In genomic region chr3:48685603-48686511, GRCh38 we compare ENCODE assay signal across 8 cellular contexts. TPM values are rescaled to one million over a fixed set of nuclear protein-coding genes. Genes with fewer than 3 reads are reported as not detected.
A peak's percentile ranks its signal among the peaks of the same experiment; 100 is the strongest.
DNase-seq lines count a peak whose midpoint lies in the region; ATAC-seq and TF ChIP-seq lines count a peak whose summit lies in the region.

TSS of gene NCKIPSD (minus strand) at chr3:48685915. CDS start at chr3:48685807, 108 bp downstream.

- H4K20me1 ChIP-seq in OCI-LY1 (ENCODE audit: insufficient read depth, low read length), result no peaks in the 10 kb centered on the region

- no peaks in the 10 kb centered on the region for H3K9me2 ChIP-seq in OCI-LY1 (ENCODE audit: low read depth, low read length)

- H3K27me3 Mint-ChIP-seq in Caco-2 (ENCODE audit: insufficient read depth, unreplicated experiment), result no peaks in the 10 kb centered on the region
- H3K27me3 Mint-ChIP-seq in endothelial cell (ENCODE audit: unreplicated experiment), result peaks cover 12% of the 10 kb centered on the region

- peak within 1 kb of the TSS; percentile 99 for H3K4me2 ChIP-seq in OCI-LY1 (ENCODE audit: low read length)

- peaks cover 10% of the 10 kb centered on the region; the same call in 1 of the 2 replicates for H3F3A ChIP-seq in OCI-LY1 (ENCODE audit: insufficient read depth, low read length)

- TF ChIP-seq CTCF in Caco-2 (IDR thresholded peaks at IDR 0.05; ENCODE audit: insufficient read depth in 1 of 2, low read depth in 1 of 2, low read length in 1 of 2, severe bottlenecking in 1 of 2, unreplicated experiment in 1 of 2) (peak; percentile 58 to 88), OCI-LY1 (IDR thresholded peaks at IDR 0.05; ENCODE audit: low read length) (peak; percentile 64), endothelial cell (IDR thresholded peaks at IDR 0.05; ENCODE audit: unreplicated experiment) (peak; percentile 96)

- no peak within 1 kb of the TSS for H2AFZ ChIP-seq in OCI-LY1 (ENCODE audit: low read length)

- no peaks in the 10 kb centered on the region for H3K9me3 ChIP-seq in Caco-2
- no peaks in the 10 kb centered on the region for H3K9me3 ChIP-seq in OCI-LY1 (ENCODE audit: low read length)

- H3K4me1 ChIP-seq in Caco-2 (peaks cover 7% of the 10 kb centered on the region), OCI-LY1 (ENCODE audit: insufficient read depth, low read length, severe bottlenecking) (peaks cover 24% of the 10 kb centered on the region)

- H3K27me3 ChIP-seq in Caco-2 (replicated peaks; ENCODE audit: control insufficient read depth, insufficient read depth, low read length) (no peaks in the 10 kb centered on the region), OCI-LY1 (ENCODE audit: insufficient read depth, low read length) (no peaks in the 10 kb centered on the region)

- H3K4me3 ChIP-seq in Caco-2 (ENCODE audit: low read depth, low read length) (peak within 1 kb of the TSS; percentile 55), OCI-LY1 (ENCODE audit: low read depth, low read length, poor library complexity, severe bottlenecking) (peak within 1 kb of the TSS; percentile 72)

- H3K79me2 ChIP-seq in OCI-LY1 (ENCODE audit: insufficient read depth, low read length), result peaks cover 7% of the 10 kb centered on the region

- POLR2A ChIA-PET in Caco-2 (lab: Charles Lee), result interaction anchor here (1.0 to 1.8 kb wide), 2 partner anchors 22 to 51 kb away, joined by 4 to 14 read pairs; partner anchors contain the start of genes CELSR3 and SLC26A6

- DNase-seq in Caco-2, result peak; percentile 83 to 90
- DNase-seq in HK-2 (ENCODE audit: unreplicated experiment), result peak; percentile 84
- DNase-seq in activated CD8-positive, alpha-beta memory T cell treated with anti-CD3 and anti-CD28 coated beads, Interleukin-2, amount 50 U/mL, for 24 hours (ENCODE audit: extremely low read depth), result peak; percentile 66
- DNase-seq in endothelial cell (ENCODE audit: low spot score), result peak; percentile 96
- DNase-seq in midbrain (lab: John Stamatoyannopoulos, UW), result peak; percentile 91
- DNase-seq in stimulated activated CD8-positive, alpha-beta memory T cell treated with anti-CD3 and anti-CD28 coated beads, Interleukin-2, amount 100 ng/mL, for 48 hours (ENCODE audit: low read depth in 2 of 2), result peak; percentile 91 to 92

- H3K9me3 Mint-ChIP-seq in Caco-2 (ENCODE audit: unreplicated experiment) (no peaks in the 10 kb centered on the region), endothelial cell (ENCODE audit: unreplicated experiment) (no peaks in the 10 kb centered on the region)

- peak; percentile 71 for ATAC-seq in GM19455 (IDR thresholded peaks at IDR 0.05; ENCODE audit: unreplicated experiment)

- peak within 1 kb of the TSS; percentile 84 for H3K27ac Mint-ChIP-seq in Caco-2 (ENCODE audit: unreplicated experiment)
- peak within 1 kb of the TSS; percentile 64 for H3K27ac Mint-ChIP-seq in endothelial cell (ENCODE audit: unreplicated experiment)

- peaks cover 8% of the 10 kb centered on the region for H3K36me3 ChIP-seq in Caco-2 (ENCODE audit: control insufficient read depth, insufficient read depth, low read length)
- peaks cover 56% of the 10 kb centered on the region for H3K36me3 ChIP-seq in OCI-LY1 (ENCODE audit: insufficient read depth, low read length)

- BruUV-seq in Caco-2 (replicated peaks; lab: Mats Ljungman, UMichigan), result no TSS peak

- peak within 1 kb of the TSS; percentile 83 for H3K27ac ChIP-seq in OCI-LY1 (ENCODE audit: low read depth, low read length, poor library complexity, severe bottlenecking)

- peaks cover 14% of the 10 kb centered on the region for H3K4me1 Mint-ChIP-seq in Caco-2 (ENCODE audit: low read depth, unreplicated experiment)
- peaks cover 28% of the 10 kb centered on the region for H3K4me1 Mint-ChIP-seq in endothelial cell (ENCODE audit: unreplicated experiment)

- H3K36me3 Mint-ChIP-seq in Caco-2 (ENCODE audit: insufficient read depth, unreplicated experiment) (peaks cover 70% of the 10 kb centered on the region), endothelial cell (ENCODE audit: low read depth, unreplicated experiment) (peaks cover 24% of the 10 kb centered on the region)

- intact Hi-C loops in Caco-2 (cut with micrococcal nuclease; ENCODE audit: unreplicated experiment), result loop anchor here (10.0 kb wide), 1 partner anchor 269 kb away; no protein-coding TSS in a partner anchor

- H3K4me3 Mint-ChIP-seq in Caco-2 (ENCODE audit: unreplicated experiment) (peak within 1 kb of the TSS; percentile 86), endothelial cell (ENCODE audit: unreplicated experiment) (peak within 1 kb of the TSS; percentile 94)

- H3K9ac ChIP-seq in OCI-LY1 (ENCODE audit: low read length), result peak within 1 kb of the TSS; percentile 77

- CTCF ChIA-PET in Caco-2 (lab: Charles Lee), result interaction anchor here (0.6 to 2.0 kb wide), 8 partner anchors 11 to 447 kb away, joined by 3 to 18 read pairs (median 4); partner anchors contain the start of genes LAMB2 and SLC26A6

RNA-seq across cellular contexts. Expression of gene NCKIPSD, which starts in this region (rescaled TPM):
- total RNA-seq in Caco-2 (2022) (30.1 and 30.2 TPM in 2 replicates), endothelial cell (ENCODE audit: unreplicated experiment) (34.1 TPM)

Comparison
In these comparisons a context has a peak if more than half of its experiments do, and no peak if none do; other contexts are left out.
1. Peak in every context shown above with its lines: DNase-seq, ATAC-seq, H3K4me3 ChIP-seq and H3K27ac ChIP-seq.